ENCODE assay signal across 31 cellular contexts in genomic region chr15:97576916-97577645, GRCh38.
"Had no signal": no experiment of that assay in that cellular context is flagged by ENCODE, and none has a peak within 500 bp of the region (broad histone marks: within the 10 kb centered on the region; RNA-seq: fewer than 3 reads in every experiment).

No MANE protein-coding gene starts in this region.

- H3K4me3 ChIP-seq: adrenal gland, body of pancreas, esophagus muscularis mucosa, gastrocnemius medialis had no signal

- H3K27me3 ChIP-seq: adrenal gland, body of pancreas, esophagus muscularis mucosa, foreskin keratinocyte, gastrocnemius medialis had no signal

- H3K9me3 ChIP-seq: adrenal gland, body of pancreas, gastrocnemius medialis had no signal

- H3K4me1 ChIP-seq: adrenal gland, body of pancreas, esophagus muscularis mucosa, foreskin keratinocyte, gastrocnemius medialis had no signal

- H3K27ac ChIP-seq: adrenal gland, body of pancreas, esophagus muscularis mucosa, foreskin keratinocyte, gastrocnemius medialis, WERI-Rb-1 had no signal

- H3K36me3 ChIP-seq: adrenal gland, esophagus muscularis mucosa, gastrocnemius medialis, WERI-Rb-1 had no signal

- DNase-seq: activated B cell treated with CpG ODN at 0.5 μM for 24 hours; activated CD4-positive, alpha-beta memory T cell treated with anti-CD3 and anti-CD28 coated beads for 36 hours; activated CD4-positive, alpha-beta T cell treated with anti-CD3 and anti-CD28 coated beads for 36 hours; activated CD4-positive, alpha-beta T cell treated with anti-CD3 and anti-CD28 coated beads, Interleukin-2, amount 10 ng/mL, durations not matched to agents 24 days and 14 days; activated CD8-positive, alpha-beta memory T cell treated with anti-CD3 and anti-CD28 coated beads, Interleukin-2, amount 10 ng/mL, durations not matched to agents 7 days and 5 days; activated CD8-positive, alpha-beta memory T cell treated with anti-CD3 and anti-CD28 coated beads, Interleukin-2, amount 50 U/mL, for 4 hours; activated CD8-positive, alpha-beta T cell treated with anti-CD3 and anti-CD28 coated beads, Interleukin-2, amount 10 ng/mL, durations not matched to agents 7 days and 5 days; activated effector memory CD4-positive, alpha-beta T cell treated with anti-CD3 and anti-CD28 coated beads, Interleukin-2, amount 50 U/mL, for 16 hours; activated naive CD4-positive, alpha-beta T cell treated with anti-CD3 and anti-CD28 coated beads for 36 hours; activated naive CD8-positive, alpha-beta T cell treated with anti-CD3 and anti-CD28 coated beads for 36 hours; activated naive CD8-positive, alpha-beta T cell treated with anti-CD3 and anti-CD28 coated beads, Interleukin-2, amount 50 U/mL, for 24 hours; activated T-cell treated with anti-CD3 and anti-CD28 coated beads, Interleukin-2, amount 50 U/mL, for 1 hour; activated T-cell treated with anti-CD3 and anti-CD28 coated beads, Interleukin-2, amount 50 U/mL, for 48 hours; adrenal gland; amygdala; aorta; body of pancreas; caudate nucleus; cortex of kidney; dermis blood vessel endothelial cell; effector CD4-positive, alpha-beta T cell; effector memory CD8-positive, alpha-beta T cell; erythroblast; foreskin keratinocyte; gastrocnemius medialis; T-helper 1 cell; T-helper 17 cell; T1000; WERI-Rb-1 had no signal

- FAIRE-seq: colon had no signal
